Comparison of ENCODE assay signal across 8 cellular contexts in the genomic region with DNA sequence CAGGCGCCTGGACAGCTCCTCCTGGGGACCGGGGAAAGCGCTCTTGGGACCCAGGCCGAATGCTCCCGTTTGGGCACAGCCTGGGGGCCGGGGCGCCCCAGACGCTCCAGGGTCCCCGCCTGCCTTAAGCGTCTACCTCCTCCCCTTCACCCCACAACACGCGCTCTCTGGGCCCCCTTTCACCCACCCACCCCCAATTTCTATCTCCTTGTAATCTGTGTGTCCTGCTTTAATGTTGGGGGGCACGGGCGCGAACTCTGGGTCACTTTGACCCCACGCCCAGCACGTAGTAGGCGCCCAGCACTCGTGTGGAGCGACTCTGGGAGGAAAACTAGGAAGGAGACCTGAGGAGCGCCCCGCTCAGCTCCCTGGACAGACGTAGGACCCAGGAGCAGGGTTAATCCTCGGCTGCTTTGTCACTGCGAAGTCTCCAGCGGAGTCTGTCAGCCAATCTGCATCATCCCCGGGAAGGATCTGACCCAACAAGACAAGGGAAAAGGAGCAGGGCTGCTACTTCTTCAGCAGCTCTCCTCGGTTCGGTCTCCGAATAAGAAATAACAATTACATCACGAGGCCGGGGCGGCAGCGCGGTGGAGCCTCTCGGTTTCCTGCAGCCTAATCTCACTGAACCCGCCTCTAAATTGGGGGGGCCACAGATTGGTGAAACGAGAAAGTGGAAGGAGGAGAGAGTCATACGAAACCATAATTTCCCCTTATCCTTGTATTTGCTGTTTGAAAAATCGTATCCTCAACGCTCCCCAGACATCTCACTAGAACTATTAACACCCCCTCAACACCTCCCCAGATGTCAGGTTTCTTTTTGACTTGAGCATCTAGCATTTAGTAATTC. TPM values are rescaled to one million over a fixed set of nuclear protein-coding genes. Genes with fewer than 3 reads are reported as not detected.
DNase-seq lines count a peak whose midpoint lies in the region; ATAC-seq and TF ChIP-seq lines count a peak whose summit lies in the region.

No MANE protein-coding gene starts in this region.

- CTCF ChIA-PET in AG04449 (lab: Yijun Ruan, JAX), result interaction anchor here (1.2 to 1.9 kb wide), 6 partner anchors 71 to 227 kb away, joined by 3 to 10 read pairs (median 4); no protein-coding TSS in a partner anchor

- TF ChIP-seq CTCF in AG04449 (IDR thresholded peaks at IDR 0.05; ENCODE audit: insufficient read depth, low read length, missing control alignments) (no peak), chondrocyte (IDR thresholded peaks at IDR 0.05) (peak; percentile 47)

- peak; percentile 6 for ATAC-seq in GM19397 (IDR thresholded peaks at IDR 0.05; ENCODE audit: unreplicated experiment)
- ATAC-seq in GM21367 (IDR thresholded peaks at IDR 0.05; ENCODE audit: unreplicated experiment), result no peak

- no peaks in the 10 kb centered on the region for H3K9me3 Mint-ChIP-seq in chondrocyte (ENCODE audit: low read depth)

- H3K27me3 Mint-ChIP-seq in chondrocyte (ENCODE audit: low read depth), result no peaks in the 10 kb centered on the region

- H3K36me3 Mint-ChIP-seq in chondrocyte (ENCODE audit: low read depth), result no peaks in the 10 kb centered on the region

- H3K27ac Mint-ChIP-seq in chondrocyte (ENCODE audit: unreplicated experiment), result peak overlapping the region; percentile 98

- H3K4me3 ChIP-seq in AG04449 (ENCODE audit: low read depth, low read length), result peak overlapping the region; percentile 77

- peak; percentile 44 for DNase-seq in AG04449 (ENCODE audit: low read depth, low spot score)
- peak; percentile 49 for DNase-seq in NCI-H146 (lab: John Stamatoyannopoulos, UW)
- DNase-seq in activated CD4-positive, alpha-beta T cell treated with anti-CD3 and anti-CD28 coated beads for 4 hours, result peak; percentile 68 to 71
- peak; percentile 79 for DNase-seq in chondrocyte (ENCODE audit: low spot score)
- peak; percentile 32 for DNase-seq in kidney glomerular epithelial cell (lab: John Stamatoyannopoulos, UW)
- DNase-seq in stimulated activated CD4-positive, alpha-beta T cell treated with anti-CD3 and anti-CD28 coated beads, Interleukin-15, amount 100 ng/mL, for 1 hour (ENCODE audit: low read depth in 1 of 2, low spot score in 1 of 2), result peak; percentile 28 to 59

- peak overlapping the region; percentile 97 for H3K4me3 Mint-ChIP-seq in chondrocyte (ENCODE audit: unreplicated experiment)

- H3K4me1 Mint-ChIP-seq in chondrocyte (ENCODE audit: low read depth), result peaks cover 36% of the 10 kb centered on the region

- POLR2A ChIA-PET in AG04449 (lab: Yijun Ruan, JAX), result interaction anchor here (0.7 to 1.4 kb wide), 8 partner anchors 25 to 201 kb away, joined by 3 to 6 read pairs (median 4); no protein-coding TSS in a partner anchor

RNA-seq across cellular contexts. Expression of a gene that starts 0.8 kb away (rescaled TPM):
- total RNA-seq in chondrocyte, result 22.4 to 23.6 TPM (median 22.6 TPM) in 3 replicates
